Comparison of ENCODE assay signal across 1 cellular context in genomic region chr14:57493467-57494181, GRCh38.
TF ChIP-seq lines count a peak whose summit lies in the region.

CCDC198 (minus strand) TSS chr14:57493857; CDS start chr14:57493715, 142 bp downstream.

TF ChIP-seq in HepG2, 621 proteins besides CTCF, POLR2A, EP300 and RAD21 (continued from another document):
- TF ChIP-seq ARID3A (IDR thresholded peaks at IDR 0.05; ENCODE audit: low read depth, low read length) (peak; percentile 72; the same call in 1 of the 2 replicates), IKZF4 (CRISPR knock-in tag; IDR thresholded peaks at IDR 0.05; ENCODE audit: borderline replicate concordance, low read depth, not compliant biosample characterization) (no peak), ZNF766 (CRISPR knock-in tag; IDR thresholded peaks at IDR 0.05; ENCODE audit: borderline replicate concordance) (no peak), GLMP (CRISPR knock-in tag; IDR thresholded peaks at IDR 0.05; ENCODE audit: borderline replicate concordance) (no peak), YEATS2 (CRISPR knock-in tag; IDR thresholded peaks at IDR 0.05; ENCODE audit: borderline replicate concordance) (no peak), ZNF740 (CRISPR knock-in tag; IDR thresholded peaks at IDR 0.05) (no peak), ZBTB42 (CRISPR knock-in tag; IDR thresholded peaks at IDR 0.05) (no peak), THAP11 (CRISPR knock-in tag; IDR thresholded peaks at IDR 0.05) (no peak), PAXIP1 (CRISPR knock-in tag; conservative IDR thresholded peaks at IDR 0.05) (peak; percentile 36; the same call in 1 of the 2 replicates), ZFP36 (IDR thresholded peaks at IDR 0.05; ENCODE audit: borderline replicate concordance, low read depth, low read length, partially characterized antibody) (no peak), XBP1 (CRISPR knock-in tag; IDR thresholded peaks at IDR 0.05) (no peak), THAP9 (CRISPR knock-in tag; IDR thresholded peaks at IDR 0.05; ENCODE audit: borderline replicate concordance) (no peak), NFE2 (CRISPR knock-in tag; IDR thresholded peaks at IDR 0.05) (no peak), ZNF616 (CRISPR knock-in tag; IDR thresholded peaks at IDR 0.05; ENCODE audit: low read depth) (no peak), KLF16 (CRISPR knock-in tag; IDR thresholded peaks at IDR 0.05) (no peak), ZBTB7B (CRISPR knock-in tag; IDR thresholded peaks at IDR 0.05) (no peak), ZEB1 (IDR thresholded peaks at IDR 0.05; ENCODE audit: insufficient replicate concordance, low read depth) (no peak), AHR (CRISPR knock-in tag; IDR thresholded peaks at IDR 0.05) (no peak), HOXA5 (CRISPR knock-in tag; IDR thresholded peaks at IDR 0.05) (no peak), PRDM4 (CRISPR knock-in tag; IDR thresholded peaks at IDR 0.05; ENCODE audit: borderline replicate concordance) (no peak), RFX3 (CRISPR knock-in tag; IDR thresholded peaks at IDR 0.05) (peak; percentile 48), HNF1A (IDR thresholded peaks at IDR 0.05; ENCODE audit: low read depth) (peak; percentile 56; the same call in 1 of the 2 replicates), HNF1A (CRISPR knock-in tag; IDR thresholded peaks at IDR 0.05; ENCODE audit: borderline replicate concordance) (no peak), FOXA1 (IDR thresholded peaks at IDR 0.05) (no peak), FOXA1 (CRISPR knock-in tag; IDR thresholded peaks at IDR 0.05) (no peak), ZNF75D (CRISPR knock-in tag; IDR thresholded peaks at IDR 0.05; ENCODE audit: borderline replicate concordance) (no peak), ZBTB1 (CRISPR knock-in tag; IDR thresholded peaks at IDR 0.05; ENCODE audit: borderline replicate concordance) (no peak), DNMT3B (CRISPR knock-in tag; conservative IDR thresholded peaks at IDR 0.05) (no peak), SMC3 (IDR thresholded peaks at IDR 0.05; ENCODE audit: low read length) (no peak), ZNF557 (CRISPR knock-in tag; IDR thresholded peaks at IDR 0.05) (no peak), GABPA (IDR thresholded peaks at IDR 0.05; ENCODE audit: low read depth, low read length) (no peak), GABPA (CRISPR knock-in tag; IDR thresholded peaks at IDR 0.05; ENCODE audit: low read depth) (no peak), SRY (CRISPR knock-in tag; IDR thresholded peaks at IDR 0.05) (no peak), ZBTB4 (CRISPR knock-in tag; IDR thresholded peaks at IDR 0.05; ENCODE audit: borderline replicate concordance) (no peak), MBD4 (IDR thresholded peaks at IDR 0.05; ENCODE audit: borderline replicate concordance, low read length) (no peak)
TF ChIP-seq in HepG2: peak in this region for 7.
